In the genomic region with DNA sequence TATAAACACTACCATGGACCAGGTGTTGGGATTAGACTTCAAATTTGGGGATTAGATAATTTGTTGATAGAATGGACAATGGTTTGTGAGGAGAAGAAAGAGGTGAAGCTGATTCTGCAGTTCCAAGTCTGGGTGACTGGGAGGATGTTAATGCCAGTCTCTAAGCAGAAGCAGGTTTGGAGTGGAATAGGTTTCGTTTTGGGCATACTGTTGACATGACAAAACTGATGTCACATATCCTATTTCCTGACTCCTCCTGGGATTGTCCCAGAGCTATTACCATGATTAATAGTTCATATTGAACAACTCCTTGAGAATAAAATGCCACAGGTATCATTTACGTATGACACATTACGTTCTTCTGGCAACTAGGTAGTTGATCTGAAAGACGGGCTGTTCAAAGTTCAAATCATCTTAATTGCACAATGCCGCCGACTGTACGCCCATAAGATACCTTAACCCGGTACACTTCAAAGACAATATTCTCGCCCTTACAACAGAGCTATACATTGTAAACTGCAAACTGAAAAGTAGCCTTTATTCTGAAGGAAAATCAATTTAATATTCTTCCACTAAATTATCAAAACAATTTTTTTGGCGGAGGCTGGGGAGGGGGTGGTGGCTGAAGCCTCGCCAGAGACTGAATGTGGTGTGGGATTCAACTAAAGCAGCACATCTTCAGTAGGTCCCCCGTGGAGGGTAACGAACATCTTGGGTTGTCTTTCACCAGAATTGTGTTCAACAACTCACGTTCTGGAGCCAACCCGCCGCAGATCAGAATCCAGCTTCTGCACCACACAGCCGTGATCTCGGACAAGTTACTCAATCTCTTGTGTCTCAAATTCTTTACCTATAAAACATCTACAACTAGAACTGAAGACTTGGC, we compare ENCODE assay signal across 8 cellular contexts. TPM values are rescaled to one million over a fixed set of nuclear protein-coding genes. Genes with fewer than 3 reads are reported as not detected.
A peak's percentile ranks its signal among the peaks of the same experiment; 100 is the strongest.
DNase-seq lines count a peak whose midpoint lies in the region; ATAC-seq, FAIRE-seq and TF ChIP-seq lines count a peak whose summit lies in the region.

No MANE protein-coding gene starts in this region.

- TF ChIP-seq CTCF in epithelial cell of esophagus (IDR thresholded peaks at IDR 0.05; ENCODE audit: insufficient read depth, low read depth, low read length, missing control alignments): no peak

- H4K8ac ChIP-seq in trophoblast cell (ENCODE audit: low read depth, low read length): peak overlapping the region; percentile 56

- ATAC-seq in GM18867 (IDR thresholded peaks at IDR 0.05; ENCODE audit: unreplicated experiment) (no peak), GM18868 (IDR thresholded peaks at IDR 0.05; ENCODE audit: unreplicated experiment) (no peak)

- H3F3A ChIP-seq in GM23248 (ENCODE audit: insufficient read depth): peaks cover 14% of the 10 kb centered on the region; the same call in 1 of the 2 replicates

- no peak for FAIRE-seq in RCC 7860 (lab: Jason Lieb, UNC)

- in situ Hi-C loops in GM23248 (cut with MboI): no loop called here

- no peak overlapping the region for H2BK12ac ChIP-seq in trophoblast cell (ENCODE audit: low read length)

- no peak overlapping the region for H3K18ac ChIP-seq in trophoblast cell (ENCODE audit: low read length)

- H3K27ac ChIP-seq in GM23248: peak overlapping the region; percentile 91
- H3K27ac ChIP-seq in trophoblast cell (ENCODE audit: low read depth, low read length): no peak overlapping the region

- no peak overlapping the region for H4K12ac ChIP-seq in trophoblast cell (ENCODE audit: low read depth, low read length)

- no peaks in the 10 kb centered on the region for H3K9me2 ChIP-seq in GM23248 (ENCODE audit: insufficient read depth)

- peak overlapping the region; percentile 85 for H3K4me3 ChIP-seq in GM23248
- peak overlapping the region; percentile 81 for H3K4me3 ChIP-seq in epithelial cell of esophagus (ENCODE audit: low read length)
- no peak overlapping the region for H3K4me3 ChIP-seq in trophoblast cell (ENCODE audit: low read depth, low read length)

- H4K91ac ChIP-seq in trophoblast cell (ENCODE audit: low read depth, low read length): no peak overlapping the region

- H4K20me1 ChIP-seq in GM23248 (ENCODE audit: insufficient read depth): peaks cover 9% of the 10 kb centered on the region; the same call in 1 of the 2 replicates

- DNase-seq in GM23248 (peak; percentile 23), RCC 7860 (ENCODE audit: low spot score) (peak; percentile 37), epithelial cell of esophagus (ENCODE audit: low read depth) (no peak), trophoblast cell (peak in 1 of 2 donors; percentile 62), DMS114 treated with DMSO at 0.1 percent for 48 hours (lab: John Stamatoyannopoulos, UW; ENCODE audit: unreplicated experiment) (no peak), AML-193 (lab: John Stamatoyannopoulos, UW) (no peak)

- H2AFZ ChIP-seq in GM23248 (peak overlapping the region; percentile 97), trophoblast cell (ENCODE audit: insufficient read depth, low read length, poor library complexity) (no peak overlapping the region)

- H3K79me2 ChIP-seq in GM23248 (ENCODE audit: insufficient read depth) (peaks cover 33% of the 10 kb centered on the region), trophoblast cell (ENCODE audit: control insufficient read depth, insufficient read depth, low read length, poor library complexity) (peaks cover 12% of the 10 kb centered on the region)

- H3K9ac ChIP-seq in GM23248: peak overlapping the region; percentile 96
- H3K9ac ChIP-seq in trophoblast cell (ENCODE audit: low read length): no peak overlapping the region

- H3K23ac ChIP-seq in trophoblast cell (ENCODE audit: low read length): no peak overlapping the region

- no peak overlapping the region for H2BK120ac ChIP-seq in trophoblast cell (ENCODE audit: insufficient read depth, low read length, poor library complexity)

- H3K79me1 ChIP-seq in trophoblast cell (ENCODE audit: low read length): peaks cover 13% of the 10 kb centered on the region

- H3K27me3 ChIP-seq in GM23248 (replicated peaks; ENCODE audit: insufficient read depth) (no peaks in the 10 kb centered on the region), trophoblast cell (ENCODE audit: insufficient read depth, low read length) (no peaks in the 10 kb centered on the region)

- H3K14ac ChIP-seq in trophoblast cell (ENCODE audit: low read length): no peak overlapping the region

- H3K36me3 ChIP-seq in GM23248 (ENCODE audit: low read depth) (no peaks in the 10 kb centered on the region), trophoblast cell (ENCODE audit: control insufficient read depth in 1 of 2, insufficient read depth in 2 of 2, low read length in 2 of 2) (no peaks in the 10 kb centered on the region)

- H3K4me1 ChIP-seq in GM23248 (ENCODE audit: insufficient read depth) (peaks cover 30% of the 10 kb centered on the region), trophoblast cell (ENCODE audit: control insufficient read depth in 1 of 2, insufficient read depth in 2 of 2, low read length in 2 of 2) (peaks cover 3 to 4% of the 10 kb centered on the region in 2 experiments)

- no peak overlapping the region for H2BK5ac ChIP-seq in trophoblast cell (ENCODE audit: low read depth, low read length, poor library complexity)

- 94 to 97% methylated on average over 17 to 18 of the region's 18 CpGs for WGBS in GM23248 (ENCODE audit: low coverage in 1 of 2, low lambda C conversion rate in 2 of 2, missing lambda C conversion rate in 2 of 2), 2 experiments
- no CpG with 5 or more reads among the region's 18 CpGs for WGBS in trophoblast cell (ENCODE audit: extremely low coverage, insufficient coverage, insufficient read length)

- peak overlapping the region; percentile 84 for H3K4me2 ChIP-seq in GM23248 (ENCODE audit: unreplicated experiment)
- H3K4me2 ChIP-seq in trophoblast cell (ENCODE audit: low read length): peak overlapping the region; percentile 52

- no peak overlapping the region for H2AK5ac ChIP-seq in trophoblast cell (ENCODE audit: low read length)

- H3K9me3 ChIP-seq in GM23248 (ENCODE audit: low read depth): no peaks in the 10 kb centered on the region
- H3K9me3 ChIP-seq in trophoblast cell (ENCODE audit: insufficient read depth, low read depth, low read length): peaks cover 2% of the 10 kb centered on the region

- no peak overlapping the region for H3K4ac ChIP-seq in trophoblast cell (ENCODE audit: low read depth, low read length)

RNA-seq across cellular contexts. Expression of gene RAB5A, which starts 1.2 kb away (rescaled TPM):
- total RNA-seq in GM23248 (2014; rRNA removed; shearing (Covaris generic)): 56.5 and 94.9 TPM in 2 replicates
- 78.9 and 80.9 TPM in 2 replicates for polyA plus RNA-seq in GM23248 (2016; fragmentation: Nextera tagmentation; extraction: Ambion mirVana)
- 72.0 and 72.6 TPM in 2 replicates for polyA plus RNA-seq in trophoblast cell (2013)

RNA-seq across cellular contexts. Expression of gene EFHB, which starts 11.6 kb away (rescaled TPM):
- total RNA-seq in GM23248 (2014; rRNA removed; shearing (Covaris generic)): 0.13 and 2.9 TPM in 2 replicates
- polyA plus RNA-seq in GM23248 (2016; fragmentation: Nextera tagmentation; extraction: Ambion mirVana): 1.0 and 1.3 TPM in 2 replicates
- 0.67 TPM in 2 replicates for polyA plus RNA-seq in trophoblast cell (2013)

Comparison
In these comparisons a context has a peak if more than half of its experiments do, and no peak if none do; other contexts are left out.
1. DNase-seq: peak in GM23248 (single experiment) and RCC 7860 (single experiment); none in epithelial cell of esophagus (single experiment), DMS114 treated with DMSO at 0.1 percent for 48 hours (single experiment) and AML-193 (0 of 2).